ENCODE assay signal across 11 cellular contexts in the genomic region with DNA sequence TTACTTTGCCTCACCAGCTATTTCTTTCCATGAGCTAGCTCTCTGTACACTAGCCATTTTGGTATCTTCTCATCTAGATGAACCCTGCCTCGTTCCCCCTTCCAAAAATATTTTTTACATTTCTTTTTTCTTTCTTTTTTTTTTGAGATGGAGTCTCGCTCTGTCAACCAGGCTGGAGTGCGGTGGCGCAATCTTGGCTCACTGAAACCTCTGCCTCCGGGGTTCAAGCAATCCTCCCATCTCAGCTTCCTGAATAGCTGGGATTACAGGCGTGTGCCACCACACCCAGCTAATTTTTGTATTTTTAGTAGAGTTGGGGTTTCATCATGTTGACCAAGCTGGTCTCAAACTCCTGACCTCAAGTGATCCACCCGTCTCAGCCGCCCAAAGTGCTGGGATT. TPM values are rescaled to one million over a fixed set of nuclear protein-coding genes. Genes with fewer than 3 reads are reported as not detected.
"Had no signal": no experiment of that assay in that cellular context is flagged by ENCODE, and none has a peak within 500 bp of the region (broad histone marks: within the 10 kb centered on the region; RNA-seq: fewer than 3 reads in every experiment).

No MANE protein-coding gene starts in this region.

RNA-seq across cellular contexts. Expression of gene C2orf72, which starts 30.2 kb away (rescaled TPM):
- total RNA-seq: activated naive CD4-positive, alpha-beta T cell treated with anti-CD3 and anti-CD28 coated beads for 36 hours; bronchial epithelial cell; OCI-LY7; SJCRH30; T-helper 2 cell treated with Interferon-gamma antibody and Interleukin-4, amounts not matched to agents 100 ng/mL and 5 ng/mL, for 36 hours had no signal

RNA-seq across cellular contexts. Expression of gene HTR2B, which starts 57.3 kb away (rescaled TPM):
- total RNA-seq: activated CD8-positive, alpha-beta memory T cell treated with anti-CD3 and anti-CD28 coated beads, Interleukin-2, amount 10 ng/mL, durations not matched to agents 7 days and 5 days; activated naive CD4-positive, alpha-beta T cell treated with anti-CD3 and anti-CD28 coated beads for 36 hours; activated naive CD4-positive, alpha-beta T cell treated with anti-CD3 and anti-CD28 coated beads, Interleukin-2, amount 50 U/mL, for 72 hours; activated T-cell treated with anti-CD3 and anti-CD28 coated beads, Interleukin-2, amount 50 U/mL, for 72 hours; K562; M059J; OCI-LY7; T-helper 1 cell treated with Interleukin-12 subunit alpha and Interleukin-12 subunit beta and Interleukin-4 antibody, amounts not matched to agents 30 ng/mL and 1 ng/mL, for 36 hours had no signal
- polyA plus RNA-seq: K562 had no signal
